ENCODE assay signal across 1 cellular context in genomic region chr12:124938606-124939427, GRCh38.
A peak's percentile ranks its signal among the peaks of the same experiment; 100 is the strongest.
TF ChIP-seq lines count a peak whose summit lies in the region.

No MANE protein-coding gene starts in this region.

TF ChIP-seq in HepG2, 621 proteins besides CTCF, POLR2A, EP300 and RAD21 (continued from another document and continues in another):
- TF ChIP-seq ARID3A (IDR thresholded peaks at IDR 0.05; ENCODE audit: low read depth, low read length) (0 out of 2 replicates have a peak, but pooled peaks have one; percentile 21), ATF5 (CRISPR knock-in tag; IDR thresholded peaks at IDR 0.05; ENCODE audit: low read depth) (no peak; the same call in 1 of the 2 replicates), SIX1 (CRISPR knock-in tag; IDR thresholded peaks at IDR 0.05; ENCODE audit: borderline replicate concordance) (0 out of 2 replicates have a peak, but pooled peaks have one; percentile 32), ZNF383 (CRISPR knock-in tag; IDR thresholded peaks at IDR 0.05; ENCODE audit: borderline replicate concordance) (no peak), MED1 (CRISPR knock-in tag; IDR thresholded peaks at IDR 0.05) (peak; percentile 95), ZSCAN12 (CRISPR knock-in tag; IDR thresholded peaks at IDR 0.05) (0 out of 2 replicates have a peak, but pooled peaks have one; percentile 25), ZNF460 (CRISPR knock-in tag; IDR thresholded peaks at IDR 0.05; ENCODE audit: borderline replicate concordance) (no peak), MYC (CRISPR knock-in tag; IDR thresholded peaks at IDR 0.05; ENCODE audit: borderline replicate concordance) (no peak), RARA (CRISPR knock-in tag; IDR thresholded peaks at IDR 0.05) (no peak), FLYWCH1 (CRISPR knock-in tag; IDR thresholded peaks at IDR 0.05) (no peak), POGZ (CRISPR knock-in tag; IDR thresholded peaks at IDR 0.05) (no peak), NR2F1 (CRISPR knock-in tag; IDR thresholded peaks at IDR 0.05) (no peak), GTF3A (CRISPR knock-in tag; conservative IDR thresholded peaks at IDR 0.05) (no peak), AKAP8 (CRISPR knock-in tag; IDR thresholded peaks at IDR 0.05) (no peak), SMAD1 (CRISPR knock-in tag; IDR thresholded peaks at IDR 0.05; ENCODE audit: borderline replicate concordance, low read depth) (no peak), ZNF724P (CRISPR knock-in tag; IDR thresholded peaks at IDR 0.05; ENCODE audit: borderline replicate concordance) (no peak), CHCHD3 (CRISPR knock-in tag; IDR thresholded peaks at IDR 0.05) (no peak), FOXC1 (CRISPR knock-in tag; IDR thresholded peaks at IDR 0.05; ENCODE audit: borderline replicate concordance) (no peak), ZNF331 (CRISPR knock-in tag; IDR thresholded peaks at IDR 0.05) (no peak; the same call in 1 of the 2 replicates), HDAC2 (CRISPR knock-in tag; IDR thresholded peaks at IDR 0.05) (no peak), TCF7 (IDR thresholded peaks at IDR 0.05; ENCODE audit: low read depth) (no peak), BRD4 (CRISPR knock-in tag; IDR thresholded peaks at IDR 0.05) (peak; percentile 51; the same call in 1 of the 2 replicates), KAT2B (IDR thresholded peaks at IDR 0.05; ENCODE audit: borderline replicate concordance, low read depth, low read length) (no peak), ZNF841 (CRISPR knock-in tag; IDR thresholded peaks at IDR 0.05; ENCODE audit: borderline replicate concordance) (no peak), CBFB (CRISPR knock-in tag; IDR thresholded peaks at IDR 0.05) (no peak), NR1H2 (CRISPR knock-in tag; IDR thresholded peaks at IDR 0.05; ENCODE audit: borderline replicate concordance, low read depth) (no peak), ZNF143 (CRISPR knock-in tag; IDR thresholded peaks at IDR 0.05) (no peak), ZNF569 (CRISPR knock-in tag; IDR thresholded peaks at IDR 0.05; ENCODE audit: borderline replicate concordance) (no peak), PPARG (CRISPR knock-in tag; conservative IDR thresholded peaks at IDR 0.05) (peak; percentile 78), POLR2AphosphoS5 (IDR thresholded peaks at IDR 0.05; ENCODE audit: low read depth, low read length) (peak; percentile 39; the same call in 1 of the 2 replicates), HIVEP1 (CRISPR knock-in tag; IDR thresholded peaks at IDR 0.05) (no peak), NR3C1 (CRISPR knock-in tag; IDR thresholded peaks at IDR 0.05) (no peak), TIGD3 (CRISPR knock-in tag; IDR thresholded peaks at IDR 0.05; ENCODE audit: borderline replicate concordance) (no peak), ZBTB21 (CRISPR knock-in tag; IDR thresholded peaks at IDR 0.05) (no peak), ZKSCAN5 (CRISPR knock-in tag; IDR thresholded peaks at IDR 0.05) (no peak), DDIT3 (CRISPR knock-in tag; IDR thresholded peaks at IDR 0.05) (no peak), ZNF660 (CRISPR knock-in tag; IDR thresholded peaks at IDR 0.05; ENCODE audit: borderline replicate concordance, low read depth) (no peak), SP140L (CRISPR knock-in tag; IDR thresholded peaks at IDR 0.05; ENCODE audit: borderline replicate concordance) (no peak), IKZF1 (IDR thresholded peaks at IDR 0.05) (no peak), ZNF766 (CRISPR knock-in tag; IDR thresholded peaks at IDR 0.05; ENCODE audit: borderline replicate concordance) (no peak), ZNF180 (CRISPR knock-in tag; IDR thresholded peaks at IDR 0.05; ENCODE audit: borderline replicate concordance, low read depth) (no peak), ZNF430 (CRISPR knock-in tag; IDR thresholded peaks at IDR 0.05) (no peak), EZH2 (conservative IDR thresholded peaks at IDR 0.05; ENCODE audit: low read depth, low read length) (no peak), SMAD9 (CRISPR knock-in tag; IDR thresholded peaks at IDR 0.05) (no peak), ZNF329 (CRISPR knock-in tag; IDR thresholded peaks at IDR 0.05; ENCODE audit: low read depth) (no peak; the same call in 1 of the 2 replicates), RARG (CRISPR knock-in tag; IDR thresholded peaks at IDR 0.05; ENCODE audit: low read depth) (peak; percentile 42; the same call in 1 of the 2 replicates), RFXANK (CRISPR knock-in tag; IDR thresholded peaks at IDR 0.05) (no peak), CEBPG (CRISPR knock-in tag; IDR thresholded peaks at IDR 0.05) (peak; percentile 17; the same call in 1 of the 2 replicates), ZMYM4 (CRISPR knock-in tag; IDR thresholded peaks at IDR 0.05) (no peak), ZNF121 (CRISPR knock-in tag; IDR thresholded peaks at IDR 0.05) (no peak), MLLT10 (CRISPR knock-in tag; IDR thresholded peaks at IDR 0.05) (no peak), ZNF256 (CRISPR knock-in tag; conservative IDR thresholded peaks at IDR 0.05) (no peak), MEIS2 (CRISPR knock-in tag; IDR thresholded peaks at IDR 0.05) (no peak), SNRNP70 (IDR thresholded peaks at IDR 0.05; ENCODE audit: low read depth, low read length) (no peak), STAG1 (CRISPR knock-in tag; IDR thresholded peaks at IDR 0.05) (peak; percentile 63), ZFP37 (CRISPR knock-in tag; IDR thresholded peaks at IDR 0.05; ENCODE audit: borderline replicate concordance) (no peak; the same call in 1 of the 2 replicates)
- TF ChIP-seq, protein P1, sequence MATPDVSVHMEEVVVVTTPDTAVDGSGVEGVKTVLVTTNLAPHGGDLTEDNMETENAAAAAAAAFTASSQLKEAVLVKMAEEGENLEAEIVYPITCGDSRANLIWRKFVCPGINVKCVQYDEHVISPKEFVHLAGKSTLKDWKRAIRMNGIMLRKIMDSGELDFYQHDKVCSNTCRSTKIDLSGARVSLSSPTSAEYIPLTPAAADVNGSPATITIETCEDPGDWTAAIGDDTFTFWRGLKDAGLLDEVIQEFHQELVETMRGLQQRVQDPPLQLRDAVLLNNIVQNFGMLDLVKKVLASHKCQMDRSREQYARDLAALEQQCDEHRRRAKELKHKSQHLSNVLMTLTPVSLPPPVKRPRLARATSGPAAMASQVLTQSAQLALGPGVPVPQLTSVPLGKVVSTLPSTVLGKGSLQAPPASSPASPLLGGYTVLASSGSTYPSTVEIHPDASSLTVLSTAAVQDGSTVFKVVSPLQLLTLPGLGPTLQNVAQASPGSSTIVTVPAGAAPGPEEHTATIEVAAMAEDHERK (CRISPR knock-in tag; IDR thresholded peaks at IDR 0.05; ENCODE audit: low read depth), result no peak
- TF ChIP-seq, protein P2, sequence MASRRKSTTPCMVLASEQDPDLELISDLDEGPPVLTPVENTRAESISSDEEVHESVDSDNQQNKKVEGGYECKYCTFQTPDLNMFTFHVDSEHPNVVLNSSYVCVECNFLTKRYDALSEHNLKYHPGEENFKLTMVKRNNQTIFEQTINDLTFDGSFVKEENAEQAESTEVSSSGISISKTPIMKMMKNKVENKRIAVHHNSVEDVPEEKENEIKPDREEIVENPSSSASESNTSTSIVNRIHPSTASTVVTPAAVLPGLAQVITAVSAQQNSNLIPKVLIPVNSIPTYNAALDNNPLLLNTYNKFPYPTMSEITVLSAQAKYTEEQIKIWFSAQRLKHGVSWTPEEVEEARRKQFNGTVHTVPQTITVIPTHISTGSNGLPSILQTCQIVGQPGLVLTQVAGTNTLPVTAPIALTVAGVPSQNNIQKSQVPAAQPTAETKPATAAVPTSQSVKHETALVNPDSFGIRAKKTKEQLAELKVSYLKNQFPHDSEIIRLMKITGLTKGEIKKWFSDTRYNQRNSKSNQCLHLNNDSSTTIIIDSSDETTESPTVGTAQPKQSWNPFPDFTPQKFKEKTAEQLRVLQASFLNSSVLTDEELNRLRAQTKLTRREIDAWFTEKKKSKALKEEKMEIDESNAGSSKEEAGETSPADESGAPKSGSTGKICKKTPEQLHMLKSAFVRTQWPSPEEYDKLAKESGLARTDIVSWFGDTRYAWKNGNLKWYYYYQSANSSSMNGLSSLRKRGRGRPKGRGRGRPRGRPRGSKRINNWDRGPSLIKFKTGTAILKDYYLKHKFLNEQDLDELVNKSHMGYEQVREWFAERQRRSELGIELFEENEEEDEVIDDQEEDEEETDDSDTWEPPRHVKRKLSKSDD (CRISPR knock-in tag; IDR thresholded peaks at IDR 0.05; ENCODE audit: low read depth), result peak; percentile 34; the same call in 1 of the 2 replicates
- TF ChIP-seq, protein P3, sequence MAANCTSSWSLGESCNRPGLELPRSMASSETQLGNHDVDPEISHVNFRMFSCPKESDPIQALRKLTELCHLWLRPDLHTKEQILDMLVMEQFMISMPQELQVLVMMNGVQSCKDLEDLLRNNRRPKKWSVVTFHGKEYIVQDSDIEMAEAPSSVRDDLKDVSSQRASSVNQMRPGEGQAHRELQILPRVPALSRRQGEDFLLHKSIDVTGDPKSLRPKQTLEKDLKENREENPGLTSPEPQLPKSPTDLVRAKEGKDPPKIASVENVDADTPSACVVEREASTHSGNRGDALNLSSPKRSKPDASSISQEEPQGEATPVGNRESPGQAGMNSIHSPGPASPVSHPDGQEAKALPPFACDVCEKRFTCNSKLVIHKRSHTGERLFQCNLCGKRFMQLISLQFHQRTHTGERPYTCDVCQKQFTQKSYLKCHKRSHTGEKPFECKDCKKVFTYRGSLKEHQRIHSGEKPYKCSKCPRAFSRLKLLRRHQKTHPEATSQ (CRISPR knock-in tag; IDR thresholded peaks at IDR 0.05; ENCODE audit: borderline replicate concordance), result no peak
- TF ChIP-seq, protein P4, sequence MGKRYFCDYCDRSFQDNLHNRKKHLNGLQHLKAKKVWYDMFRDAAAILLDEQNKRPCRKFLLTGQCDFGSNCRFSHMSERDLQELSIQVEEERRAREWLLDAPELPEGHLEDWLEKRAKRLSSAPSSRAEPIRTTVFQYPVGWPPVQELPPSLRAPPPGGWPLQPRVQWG (CRISPR knock-in tag; IDR thresholded peaks at IDR 0.05; ENCODE audit: borderline replicate concordance, low read depth), result no peak
- TF ChIP-seq, protein P5, sequence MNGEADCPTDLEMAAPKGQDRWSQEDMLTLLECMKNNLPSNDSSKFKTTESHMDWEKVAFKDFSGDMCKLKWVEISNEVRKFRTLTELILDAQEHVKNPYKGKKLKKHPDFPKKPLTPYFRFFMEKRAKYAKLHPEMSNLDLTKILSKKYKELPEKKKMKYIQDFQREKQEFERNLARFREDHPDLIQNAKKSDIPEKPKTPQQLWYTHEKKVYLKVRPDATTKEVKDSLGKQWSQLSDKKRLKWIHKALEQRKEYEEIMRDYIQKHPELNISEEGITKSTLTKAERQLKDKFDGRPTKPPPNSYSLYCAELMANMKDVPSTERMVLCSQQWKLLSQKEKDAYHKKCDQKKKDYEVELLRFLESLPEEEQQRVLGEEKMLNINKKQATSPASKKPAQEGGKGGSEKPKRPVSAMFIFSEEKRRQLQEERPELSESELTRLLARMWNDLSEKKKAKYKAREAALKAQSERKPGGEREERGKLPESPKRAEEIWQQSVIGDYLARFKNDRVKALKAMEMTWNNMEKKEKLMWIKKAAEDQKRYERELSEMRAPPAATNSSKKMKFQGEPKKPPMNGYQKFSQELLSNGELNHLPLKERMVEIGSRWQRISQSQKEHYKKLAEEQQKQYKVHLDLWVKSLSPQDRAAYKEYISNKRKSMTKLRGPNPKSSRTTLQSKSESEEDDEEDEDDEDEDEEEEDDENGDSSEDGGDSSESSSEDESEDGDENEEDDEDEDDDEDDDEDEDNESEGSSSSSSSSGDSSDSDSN (CRISPR knock-in tag; IDR thresholded peaks at IDR 0.05), result no peak
- TF ChIP-seq, protein P6, sequence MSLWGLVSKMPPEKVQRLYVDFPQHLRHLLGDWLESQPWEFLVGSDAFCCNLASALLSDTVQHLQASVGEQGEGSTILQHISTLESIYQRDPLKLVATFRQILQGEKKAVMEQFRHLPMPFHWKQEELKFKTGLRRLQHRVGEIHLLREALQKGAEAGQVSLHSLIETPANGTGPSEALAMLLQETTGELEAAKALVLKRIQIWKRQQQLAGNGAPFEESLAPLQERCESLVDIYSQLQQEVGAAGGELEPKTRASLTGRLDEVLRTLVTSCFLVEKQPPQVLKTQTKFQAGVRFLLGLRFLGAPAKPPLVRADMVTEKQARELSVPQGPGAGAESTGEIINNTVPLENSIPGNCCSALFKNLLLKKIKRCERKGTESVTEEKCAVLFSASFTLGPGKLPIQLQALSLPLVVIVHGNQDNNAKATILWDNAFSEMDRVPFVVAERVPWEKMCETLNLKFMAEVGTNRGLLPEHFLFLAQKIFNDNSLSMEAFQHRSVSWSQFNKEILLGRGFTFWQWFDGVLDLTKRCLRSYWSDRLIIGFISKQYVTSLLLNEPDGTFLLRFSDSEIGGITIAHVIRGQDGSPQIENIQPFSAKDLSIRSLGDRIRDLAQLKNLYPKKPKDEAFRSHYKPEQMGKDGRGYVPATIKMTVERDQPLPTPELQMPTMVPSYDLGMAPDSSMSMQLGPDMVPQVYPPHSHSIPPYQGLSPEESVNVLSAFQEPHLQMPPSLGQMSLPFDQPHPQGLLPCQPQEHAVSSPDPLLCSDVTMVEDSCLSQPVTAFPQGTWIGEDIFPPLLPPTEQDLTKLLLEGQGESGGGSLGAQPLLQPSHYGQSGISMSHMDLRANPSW (CRISPR knock-in tag; IDR thresholded peaks at IDR 0.05; ENCODE audit: borderline replicate concordance), result 0 out of 2 replicates have a peak, but pooled peaks have one; percentile 8
